ENCODE assay signal across 23 cellular contexts in genomic region chr11:72926076-72926475, GRCh38.
"Had no signal": no experiment of that assay in that cellular context is flagged by ENCODE, and none has a peak within 500 bp of the region (broad histone marks: within the 10 kb centered on the region; RNA-seq: fewer than 3 reads in every experiment).

No MANE protein-coding gene starts in this region.

- H3K9me3 ChIP-seq: heart right ventricle, left lung, mucosa of descending colon, psoas muscle, right atrium auricular region, uterus had no signal

- DNase-seq: activated CD4-positive, alpha-beta memory T cell treated with anti-CD3 and anti-CD28 coated beads for 36 hours; activated CD4-positive, alpha-beta T cell treated with anti-CD3 and anti-CD28 coated beads, Interleukin-2, amount 10 ng/mL, durations not matched to agents 24 days and 14 days; activated CD8-positive, alpha-beta memory T cell treated with anti-CD3 and anti-CD28 coated beads, Interleukin-2, amount 50 U/mL, for 4 hours; activated effector memory CD4-positive, alpha-beta T cell treated with anti-CD3 and anti-CD28 coated beads, Interleukin-2, amount 50 U/mL, for 16 hours; activated naive CD4-positive, alpha-beta T cell treated with anti-CD3 and anti-CD28 coated beads, Interleukin-2, amount 10 ng/mL, durations not matched to agents 7 days and 5 days; activated naive CD8-positive, alpha-beta T cell treated with anti-CD3 and anti-CD28 coated beads, Interleukin-2, amount 10 ng/mL, durations not matched to agents 7 days and 5 days; activated T-cell treated with anti-CD3 and anti-CD28 coated beads, Interleukin-2, amount 50 U/mL, for 1 hour; central memory CD4-positive, alpha-beta T cell; foreskin fibroblast; heart right ventricle; kidney glomerular epithelial cell; left lung; mucosa of descending colon; occipital lobe; psoas muscle; stimulated activated naive CD8-positive, alpha-beta T cell treated with anti-CD3 and anti-CD28 coated beads, Interleukin-15, Interleukin-2, amounts not matched to agents 100 U/mL and 50 U/mL, for 24 hours; uterus had no signal

- H3K27ac ChIP-seq: parathyroid adenoma, psoas muscle, right atrium auricular region, uterus had no signal

- H3K4me3 Mint-ChIP-seq: activated CD4-positive, alpha-beta memory T cell treated with anti-CD3 and anti-CD28 coated beads for 36 hours; activated CD4-positive, alpha-beta T cell treated with anti-CD3 and anti-CD28 coated beads, Interleukin-2, amount 10 ng/mL, durations not matched to agents 24 days and 14 days; activated naive CD4-positive, alpha-beta T cell treated with anti-CD3 and anti-CD28 coated beads, Interleukin-2, amount 10 ng/mL, durations not matched to agents 7 days and 5 days; activated naive CD8-positive, alpha-beta T cell treated with anti-CD3 and anti-CD28 coated beads, Interleukin-2, amount 10 ng/mL, durations not matched to agents 7 days and 5 days; activated T-helper 1 cell treated with anti-CD3 and anti-CD28 coated beads, Interleukin-12 subunit alpha, Interleukin-12 subunit beta, Interleukin-2, Interleukin-4 antibody, amounts not matched to agents 30 ng/mL and 10 ng/mL and 1 ng/mL, durations not matched to agents 14 hours and 24 hours and 36 hours; type B pancreatic cell had no signal

- H3K4me3 ChIP-seq: heart right ventricle, left lung, lung, mucosa of descending colon, psoas muscle, right atrium auricular region, uterus had no signal

- H3K9ac ChIP-seq: parathyroid adenoma had no signal

- H3K27me3 ChIP-seq: heart right ventricle, left lung, right atrium auricular region, uterus had no signal

- ATAC-seq: esophagus mucosa; left lung; mucosa of descending colon; psoas muscle; stimulated activated naive CD8-positive, alpha-beta T cell treated with anti-CD3 and anti-CD28 coated beads, Interleukin-15, Interleukin-2, amounts not matched to agents 100 U/mL and 50 U/mL, for 24 hours had no signal

- H3K27ac Mint-ChIP-seq: activated CD4-positive, alpha-beta memory T cell treated with anti-CD3 and anti-CD28 coated beads for 36 hours; activated CD4-positive, alpha-beta T cell treated with anti-CD3 and anti-CD28 coated beads, Interleukin-2, amount 10 ng/mL, durations not matched to agents 24 days and 14 days; activated naive CD4-positive, alpha-beta T cell treated with anti-CD3 and anti-CD28 coated beads, Interleukin-2, amount 10 ng/mL, durations not matched to agents 7 days and 5 days; activated naive CD8-positive, alpha-beta T cell treated with anti-CD3 and anti-CD28 coated beads, Interleukin-2, amount 10 ng/mL, durations not matched to agents 7 days and 5 days; activated T-helper 1 cell treated with anti-CD3 and anti-CD28 coated beads, Interleukin-12 subunit alpha, Interleukin-12 subunit beta, Interleukin-2, Interleukin-4 antibody, amounts not matched to agents 30 ng/mL and 10 ng/mL and 1 ng/mL, durations not matched to agents 14 hours and 24 hours and 36 hours; type B pancreatic cell had no signal

- H3K9me3 Mint-ChIP-seq: activated CD4-positive, alpha-beta memory T cell treated with anti-CD3 and anti-CD28 coated beads for 36 hours; activated CD4-positive, alpha-beta T cell treated with anti-CD3 and anti-CD28 coated beads, Interleukin-2, amount 10 ng/mL, durations not matched to agents 24 days and 14 days; activated naive CD4-positive, alpha-beta T cell treated with anti-CD3 and anti-CD28 coated beads, Interleukin-2, amount 10 ng/mL, durations not matched to agents 7 days and 5 days; activated naive CD8-positive, alpha-beta T cell treated with anti-CD3 and anti-CD28 coated beads, Interleukin-2, amount 10 ng/mL, durations not matched to agents 7 days and 5 days; activated T-helper 1 cell treated with anti-CD3 and anti-CD28 coated beads, Interleukin-12 subunit alpha, Interleukin-12 subunit beta, Interleukin-2, Interleukin-4 antibody, amounts not matched to agents 30 ng/mL and 10 ng/mL and 1 ng/mL, durations not matched to agents 14 hours and 24 hours and 36 hours; type B pancreatic cell had no signal

- H3K27me3 Mint-ChIP-seq: activated CD4-positive, alpha-beta memory T cell treated with anti-CD3 and anti-CD28 coated beads for 36 hours; activated CD4-positive, alpha-beta T cell treated with anti-CD3 and anti-CD28 coated beads, Interleukin-2, amount 10 ng/mL, durations not matched to agents 24 days and 14 days; activated naive CD4-positive, alpha-beta T cell treated with anti-CD3 and anti-CD28 coated beads, Interleukin-2, amount 10 ng/mL, durations not matched to agents 7 days and 5 days; activated naive CD8-positive, alpha-beta T cell treated with anti-CD3 and anti-CD28 coated beads, Interleukin-2, amount 10 ng/mL, durations not matched to agents 7 days and 5 days; type B pancreatic cell had no signal

- H3K36me3 ChIP-seq: uterus had no signal
